ENCODE assay signal across 17 cellular contexts in genomic region chr9:136951541-136952353, GRCh38. TPM values are rescaled to one million over a fixed set of nuclear protein-coding genes. Genes with fewer than 3 reads are reported as not detected.
A peak's percentile ranks its signal among the peaks of the same experiment; 100 is the strongest.
DNase-seq lines count a peak whose midpoint lies in the region; ATAC-seq, FAIRE-seq and TF ChIP-seq lines count a peak whose summit lies in the region.
"Had no signal": no experiment of that assay in that cellular context is flagged by ENCODE, and none has a peak within 500 bp of the region (broad histone marks: within the 10 kb centered on the region; RNA-seq: fewer than 3 reads in every experiment).

TSS of gene LCN12 (plus strand) at chr9:136952273. CDS start at chr9:136952328, 55 bp downstream.

- TF ChIP-seq POLR2A in HepG2 (IDR thresholded peaks at IDR 0.05; ENCODE audit: insufficient read depth in 1 of 2, low read depth in 2 of 2, low read length in 2 of 2) (no peak), GM12892 (IDR thresholded peaks at IDR 0.05; ENCODE audit: low read depth, low read length) (no peak)

- WGBS in HepG2 (ENCODE audit: low lambda C conversion rate), result 98% methylated on average over 8 of the region's 14 CpGs

- no peaks in the 10 kb centered on the region for H3K36me3 ChIP-seq in HepG2 (replicated peaks in 1 of 2; ENCODE audit: control insufficient read depth in 1 of 2, insufficient read depth in 2 of 2, low read length in 2 of 2)
- H3K36me3 ChIP-seq: BLaER1 treated with 17β-estradiol and CSF1 and Interleukin-3, amounts not matched to agents 10 nM and 100 nM had no signal

- no peaks in the 10 kb centered on the region for H4K20me1 ChIP-seq in HepG2 (ENCODE audit: insufficient read depth, low read length)
- H4K20me1 ChIP-seq: BLaER1 treated with 17β-estradiol and CSF1 and Interleukin-3, amounts not matched to agents 10 nM and 100 nM had no signal

- in situ Hi-C loops in HepG2 (cut with HindIII; ENCODE audit: extremely low pct_ligation_motif_present, low pct_unique_long_range_greater_than_20kb), result no loop called here

- POLR2A ChIA-PET in HepG2 (lab: Yijun Ruan, JAX), result no interaction called here
- POLR2A ChIA-PET in activated CD8-positive, alpha-beta T cell treated with anti-CD3 and anti-CD28 coated beads, Interleukin-2, amount 10 ng/mL, durations not matched to agents 7 days and 5 days (lab: Charles Lee), result interaction anchor here (1.0 kb wide), 1 partner anchor 70 kb away, joined by 3 read pairs; no protein-coding TSS in a partner anchor

- no peak for ATAC-seq in HepG2
- ATAC-seq in stimulated activated effector memory CD8-positive, alpha-beta T cell treated with anti-CD3 and anti-CD28 coated beads, Interleukin-12 subunit alpha, Interleukin-12 subunit beta, amount 100 ng/mL, for 72 hours, result no peak
- no peak for ATAC-seq in natural killer cell treated with Interleukin-12 subunit alpha and Interleukin-12 subunit beta and Interleukin-15 and Interleukin-18, amount 100 ng/mL, for 72 hours
- no peak for ATAC-seq in activated CD8-positive, alpha-beta T cell treated with anti-CD3 and anti-CD28 coated beads, Interleukin-2, amount 10 ng/mL, durations not matched to agents 7 days and 5 days
- ATAC-seq: activated CD8-positive, alpha-beta T cell treated with anti-CD3 and anti-CD28 coated beads for 36 hours; psoas muscle had no signal

- peaks cover 4% of the 10 kb centered on the region for H3K9me3 Mint-ChIP-seq in stimulated activated effector memory CD8-positive, alpha-beta T cell treated with anti-CD3 and anti-CD28 coated beads, Interleukin-12 subunit alpha, Interleukin-12 subunit beta, amount 100 ng/mL, for 72 hours
- H3K9me3 Mint-ChIP-seq in natural killer cell treated with Interleukin-12 subunit alpha and Interleukin-12 subunit beta and Interleukin-15 and Interleukin-18, amount 100 ng/mL, for 72 hours, result peaks cover 3% of the 10 kb centered on the region
- H3K9me3 Mint-ChIP-seq in activated CD8-positive, alpha-beta T cell treated with anti-CD3 and anti-CD28 coated beads, Interleukin-2, amount 10 ng/mL, durations not matched to agents 7 days and 5 days (ENCODE audit: insufficient read depth), result no peaks in the 10 kb centered on the region

- peaks cover 39% of the 10 kb centered on the region for H3K4me1 ChIP-seq in HepG2 (ENCODE audit: insufficient read depth, low read length)

- peaks cover 5% of the 10 kb centered on the region for H3K79me2 ChIP-seq in HepG2 (ENCODE audit: insufficient read depth, low read length)

- BruUV-seq in HepG2 (replicated peaks; lab: Mats Ljungman, UMichigan), result no TSS peak

- TF ChIP-seq EP300 in HepG2 (IDR thresholded peaks at IDR 0.05; ENCODE audit: low read depth in 2 of 2, low read length in 2 of 2) (no peak), HepG2 (CRISPR knock-in tag; IDR thresholded peaks at IDR 0.05; ENCODE audit: borderline replicate concordance) (no peak)

- no peak within 1 kb of the TSS for H3K27ac Mint-ChIP-seq in stimulated activated effector memory CD8-positive, alpha-beta T cell treated with anti-CD3 and anti-CD28 coated beads, Interleukin-12 subunit alpha, Interleukin-12 subunit beta, amount 100 ng/mL, for 72 hours
- H3K27ac Mint-ChIP-seq in natural killer cell treated with Interleukin-12 subunit alpha and Interleukin-12 subunit beta and Interleukin-15 and Interleukin-18, amount 100 ng/mL, for 72 hours, result no peak within 1 kb of the TSS
- no peak within 1 kb of the TSS for H3K27ac Mint-ChIP-seq in activated CD8-positive, alpha-beta T cell treated with anti-CD3 and anti-CD28 coated beads, Interleukin-2, amount 10 ng/mL, durations not matched to agents 7 days and 5 days

- H3K4me3 Mint-ChIP-seq in stimulated activated effector memory CD8-positive, alpha-beta T cell treated with anti-CD3 and anti-CD28 coated beads, Interleukin-12 subunit alpha, Interleukin-12 subunit beta, amount 100 ng/mL, for 72 hours, result peak within 1 kb of the TSS; percentile 76
- H3K4me3 Mint-ChIP-seq in natural killer cell treated with Interleukin-12 subunit alpha and Interleukin-12 subunit beta and Interleukin-15 and Interleukin-18, amount 100 ng/mL, for 72 hours, result no peak within 1 kb of the TSS
- no peak within 1 kb of the TSS for H3K4me3 Mint-ChIP-seq in activated CD8-positive, alpha-beta T cell treated with anti-CD3 and anti-CD28 coated beads, Interleukin-2, amount 10 ng/mL, durations not matched to agents 7 days and 5 days

- H3K27ac ChIP-seq in dorsolateral prefrontal cortex (peak within 1 kb of the TSS in 52 of 59 donors; percentile 12 to 99 (median 95)), HepG2 (ENCODE audit: extremely low read length, insufficient read depth, low read length) (no peak within 1 kb of the TSS)
- H3K27ac ChIP-seq: PC-9 had no signal

- peaks cover 26% of the 10 kb centered on the region for H3K4me1 Mint-ChIP-seq in stimulated activated effector memory CD8-positive, alpha-beta T cell treated with anti-CD3 and anti-CD28 coated beads, Interleukin-12 subunit alpha, Interleukin-12 subunit beta, amount 100 ng/mL, for 72 hours
- peaks cover 8 to 23% of the 10 kb centered on the region in 2 donors for H3K4me1 Mint-ChIP-seq in natural killer cell treated with Interleukin-12 subunit alpha and Interleukin-12 subunit beta and Interleukin-15 and Interleukin-18, amount 100 ng/mL, for 72 hours (ENCODE audit: low read depth in 2 of 2)
- H3K4me1 Mint-ChIP-seq in activated CD8-positive, alpha-beta T cell treated with anti-CD3 and anti-CD28 coated beads, Interleukin-2, amount 10 ng/mL, durations not matched to agents 7 days and 5 days (ENCODE audit: low read depth), result peaks cover 12% of the 10 kb centered on the region

- H3K27me3 ChIP-seq in dorsolateral prefrontal cortex (no peaks in the 10 kb centered on the region), HepG2 (ENCODE audit: control insufficient read depth in 1 of 2, insufficient read depth in 2 of 2, low read length in 2 of 2) (no peaks in the 10 kb centered on the region)
- H3K27me3 ChIP-seq: BLaER1 treated with 17β-estradiol and CSF1 and Interleukin-3, amounts not matched to agents 10 nM and 100 nM had no signal

- DNase-seq in NCI-H69 (lab: John Stamatoyannopoulos, UW) (peak; percentile 37), dorsolateral prefrontal cortex (no peak), HepG2 (ENCODE audit: low spot score) (no peak), GM12892 (ENCODE audit: insufficient read length) (no peak)
- no peak for DNase-seq in stimulated activated effector memory CD8-positive, alpha-beta T cell treated with anti-CD3 and anti-CD28 coated beads, Interleukin-12 subunit alpha, Interleukin-12 subunit beta, amount 100 ng/mL, for 72 hours (ENCODE audit: low spot score in 2 of 2)
- no peak for DNase-seq in natural killer cell treated with Interleukin-12 subunit alpha and Interleukin-12 subunit beta and Interleukin-15 and Interleukin-18, amount 100 ng/mL, for 72 hours (ENCODE audit: low spot score)
- DNase-seq in activated CD8-positive, alpha-beta T cell treated with anti-CD3 and anti-CD28 coated beads, Interleukin-2, amount 10 ng/mL, durations not matched to agents 7 days and 5 days, result no peak
- DNase-seq: activated CD8-positive, alpha-beta T cell treated with anti-CD3 and anti-CD28 coated beads for 36 hours; NCI-H187 treated with DMSO at 0.1 percent for 48 hours; NCI-H526 had no signal

- H2AFZ ChIP-seq in HepG2 (ENCODE audit: low read length), result no peak within 1 kb of the TSS

- H3K27me3 Mint-ChIP-seq in natural killer cell treated with Interleukin-12 subunit alpha and Interleukin-12 subunit beta and Interleukin-15 and Interleukin-18, amount 100 ng/mL, for 72 hours, result no peaks in the 10 kb centered on the region
- H3K27me3 Mint-ChIP-seq in activated CD8-positive, alpha-beta T cell treated with anti-CD3 and anti-CD28 coated beads, Interleukin-2, amount 10 ng/mL, durations not matched to agents 7 days and 5 days (ENCODE audit: low read depth), result no peaks in the 10 kb centered on the region
- H3K27me3 Mint-ChIP-seq: activated CD8-positive, alpha-beta T cell treated with anti-CD3 and anti-CD28 coated beads for 36 hours had no signal

- H3K4me3 ChIP-seq in dorsolateral prefrontal cortex (peak within 1 kb of the TSS in 25 of 59 donors; percentile 5 to 46 (median 25)), HepG2 (replicated peaks in 1 of 3; ENCODE audit: insufficient read depth in 1 of 3, low read depth in 2 of 3, low read length in 3 of 3) (peak within 1 kb of the TSS in 1 of 3 experiments; percentile 90; a peak in 1 of 6 replicates)

- intact Hi-C loops in dorsolateral prefrontal cortex (cut with DNase I), result no loop called here
- intact Hi-C loops in HepG2 (cut with micrococcal nuclease; ENCODE audit: unreplicated experiment), result no loop called here

- peak within 1 kb of the TSS; percentile 86; the same call in 1 of the 2 replicates for H3K9ac ChIP-seq in HepG2 (ENCODE audit: insufficient read depth, low read depth, low read length)

- TF ChIP-seq CTCF in dorsolateral prefrontal cortex (IDR thresholded peaks at IDR 0.05 in 54 of 56, conservative IDR thresholded peaks at IDR 0.05 in 2 of 56; ENCODE audit: low read depth in 1 of 56, partially characterized antibody in 56 of 56), result no peak
- no peak for TF ChIP-seq CTCF in HepG2 (CRISPR knock-in tag; IDR thresholded peaks at IDR 0.05)

- peak within 1 kb of the TSS; percentile 100; the same call in 1 of the 2 replicates for H3K4me2 ChIP-seq in HepG2 (ENCODE audit: low read depth, low read length)

- no peak for FAIRE-seq in HepG2 (lab: Jason Lieb, UNC)
- FAIRE-seq in GM12892 (lab: Jason Lieb, UNC), result no peak
- FAIRE-seq: islet of Langerhans had no signal

- no peak for TF ChIP-seq RAD21 in HepG2 (CRISPR knock-in tag; IDR thresholded peaks at IDR 0.05)

- CTCF ChIA-PET in HepG2 (lab: Yijun Ruan, JAX; ENCODE audit: low intra/inter-chr PET ratio, low total read pairs), result no interaction called here
- CTCF ChIA-PET in activated CD8-positive, alpha-beta T cell treated with anti-CD3 and anti-CD28 coated beads, Interleukin-2, amount 10 ng/mL, durations not matched to agents 7 days and 5 days (lab: Charles Lee), result interaction anchor here (1.1 to 4.9 kb wide), 4 partner anchors 77 to 110 kb away, joined by 3 to 41 read pairs (median 4); partner anchors contain the start of genes ABCA2 and AJM1

- H3K9me3 ChIP-seq in HepG2 (ENCODE audit: low read length), result no peaks in the 10 kb centered on the region
- H3K9me3 ChIP-seq: psoas muscle had no signal

- H3K36me3 Mint-ChIP-seq in stimulated activated effector memory CD8-positive, alpha-beta T cell treated with anti-CD3 and anti-CD28 coated beads, Interleukin-12 subunit alpha, Interleukin-12 subunit beta, amount 100 ng/mL, for 72 hours, result no peaks in the 10 kb centered on the region
- no peaks in the 10 kb centered on the region for H3K36me3 Mint-ChIP-seq in natural killer cell treated with Interleukin-12 subunit alpha and Interleukin-12 subunit beta and Interleukin-15 and Interleukin-18, amount 100 ng/mL, for 72 hours
- H3K36me3 Mint-ChIP-seq in activated CD8-positive, alpha-beta T cell treated with anti-CD3 and anti-CD28 coated beads, Interleukin-2, amount 10 ng/mL, durations not matched to agents 7 days and 5 days (ENCODE audit: low read depth), result no peaks in the 10 kb centered on the region

RNA-seq across cellular contexts. Expression of gene LCN12, which starts in this region (rescaled TPM):
- 10 to 100 TPM in 108 of 120 experiments, 1 to 10 TPM in 12; 5.2 to 34.4 (median 16.7) TPM for total RNA-seq in dorsolateral prefrontal cortex
- total RNA-seq in HepG2 (2016; rRNA removed; fragmentation: Illumina TruSeq; extraction: Trizol), result 1.2 and 3.4 TPM in 2 replicates
- 0.97 TPM in 1 of 2 replicates, not detected in the other for total RNA-seq in HepG2 (2016; cell fraction: cytosol; rRNA removed; fragmentation: Illumina TruSeq; extraction: Trizol; ENCODE audit: low read depth)
- 0.89 and 3.4 TPM in 2 replicates for total RNA-seq in HepG2 (2016; cell fraction: insoluble cytoplasmic fraction; rRNA removed; fragmentation: Illumina TruSeq; extraction: Trizol)
- 1.1 and 1.4 TPM in 2 replicates for total RNA-seq in HepG2 (2016; cell fraction: membrane; rRNA removed; fragmentation: Illumina TruSeq; extraction: Trizol)
- 4.3 and 4.4 TPM in 2 replicates for total RNA-seq in HepG2 (2016; cell fraction: nucleus; rRNA removed; fragmentation: Illumina TruSeq; extraction: Trizol)
- 6.9 and 7.5 TPM in 2 replicates for polyA plus RNA-seq in HepG2 (2011; rRNA removed)
- polyA plus RNA-seq in HepG2 (2011; cell fraction: cytosol; rRNA removed), result 1.1 and 1.6 TPM in 2 replicates
- polyA plus RNA-seq in HepG2 (2011; cell fraction: nucleus; rRNA removed), result 68.8 and 75.7 TPM in 2 replicates
- polyA plus RNA-seq in HepG2 (2012), result 5.5 and 6.7 TPM in 2 replicates
- polyA plus RNA-seq in HepG2 (2016; cell fraction: cytosol; fragmentation: Illumina TruSeq; extraction: Trizol; ENCODE audit: low read depth), result 0.62 and 0.70 TPM in 2 replicates
- 1.5 and 1.7 TPM in 2 replicates for polyA plus RNA-seq in HepG2 (2016; cell fraction: insoluble cytoplasmic fraction; fragmentation: Illumina TruSeq; extraction: Trizol; ENCODE audit: low read depth)
- 1.4 and 1.7 TPM in 2 replicates for polyA plus RNA-seq in HepG2 (2016; cell fraction: membrane; fragmentation: Illumina TruSeq; extraction: Trizol; ENCODE audit: low read depth)
- polyA plus RNA-seq in HepG2 (2016; cell fraction: nucleus; fragmentation: Illumina TruSeq; extraction: Trizol; ENCODE audit: insufficient read depth, low read depth), result 23.3 and 27.4 TPM in 2 replicates
- 3.2 and 7.0 TPM in 2 replicates for polyA minus RNA-seq in HepG2 (2011; rRNA and poly(A)+ RNA removed; ENCODE audit: low replicate concordance)
- 1.6 and 3.5 TPM in 2 replicates for polyA minus RNA-seq in HepG2 (2011; cell fraction: cytosol; rRNA and poly(A)+ RNA removed)
- polyA minus RNA-seq in HepG2 (2011; cell fraction: nucleus; rRNA and poly(A)+ RNA removed), result 5.3 and 7.7 TPM in 2 replicates
- 1 to 10 TPM; 2.0 to 2.2 TPM for total RNA-seq in natural killer cell treated with Interleukin-12 subunit alpha and Interleukin-12 subunit beta and Interleukin-15 and Interleukin-18, amount 100 ng/mL, for 72 hours
- 0.87 TPM for polyA plus RNA-seq in GM12892 (2012; ENCODE audit: missing spikeins)
- total RNA-seq in activated CD8-positive, alpha-beta T cell treated with anti-CD3 and anti-CD28 coated beads, Interleukin-2, amount 10 ng/mL, durations not matched to agents 7 days and 5 days, result 1 to 10 TPM; 1.0 to 1.7 TPM
- total RNA-seq: glomerular endothelial cell, HT1080, mononuclear cell had no signal
